21 cellular contexts compared by ENCODE assay signal in genomic region chr13:22325761-22326160, GRCh38.
DNase-seq lines count a peak whose midpoint lies in the region; ATAC-seq, FAIRE-seq and TF ChIP-seq lines count a peak whose summit lies in the region.
"Had no signal": no experiment of that assay in that cellular context is flagged by ENCODE, and none has a peak within 500 bp of the region (broad histone marks: within the 10 kb centered on the region; RNA-seq: fewer than 3 reads in every experiment).

No MANE protein-coding gene starts in this region.

- H3K23me2 ChIP-seq in H9 (ENCODE audit: insufficient read length, low read depth, low read length, poor library complexity, severe bottlenecking) (no peaks in the 10 kb centered on the region), H1 (ENCODE audit: low read depth, low read length) (no peaks in the 10 kb centered on the region)

- H4K91ac ChIP-seq in H9 (ENCODE audit: insufficient read length, low read depth, low read length) (no peak overlapping the region), H1 (replicated peaks; ENCODE audit: insufficient read length, low read length) (no peak overlapping the region)

- TF ChIP-seq CTCF in H9 (conservative IDR thresholded peaks at IDR 0.05) (no peak), H1 (IDR thresholded peaks at IDR 0.05; ENCODE audit: control extremely low read depth in 1 of 3, insufficient read depth in 1 of 3, low read depth in 1 of 3, low read length in 3 of 3) (no peak), lower lobe of right lung (IDR thresholded peaks at IDR 0.05) (no peak)

- H2BK12ac ChIP-seq in H9 (ENCODE audit: insufficient read length, low read depth, low read length) (no peak overlapping the region), H1 (ENCODE audit: low read depth, low read length) (no peak overlapping the region)

- no peak overlapping the region for H3K4me2 ChIP-seq in H9 (ENCODE audit: insufficient read depth, insufficient read length, low read length)
- H3K4me2 ChIP-seq in H1 (ENCODE audit: insufficient read depth in 1 of 2, low read depth in 2 of 2, low read length in 2 of 2) = peak overlapping the region; percentile 22 to 35; a peak in 1 of 4 replicates

- no peak for TF ChIP-seq EP300 in H1 (IDR thresholded peaks at IDR 0.05; ENCODE audit: borderline replicate concordance in 1 of 2, low read depth in 2 of 2, low read length in 2 of 2)

- H3K9me3 ChIP-seq in H9 (ENCODE audit: control insufficient read depth, low read depth, low read length) (no peaks in the 10 kb centered on the region), H1 (ENCODE audit: insufficient read depth in 2 of 2, low read depth in 1 of 2, low read length in 1 of 2) (no peaks in the 10 kb centered on the region), lower lobe of right lung (no peaks in the 10 kb centered on the region)
- H3K9me3 ChIP-seq: Caco-2, Peyer's patch had no signal

- H2BK20ac ChIP-seq in H9 (ENCODE audit: low read depth, low read length, poor library complexity, severe bottlenecking) = no peak overlapping the region
- H2BK20ac ChIP-seq in H1 (ENCODE audit: low read length) = no peak overlapping the region

- no peak overlapping the region for H3K4me3 ChIP-seq in H1 (ENCODE audit: extremely low read depth in 1 of 4, insufficient read depth in 2 of 4, low read depth in 3 of 4, low read length in 4 of 4)
- no peak overlapping the region for H3K4me3 ChIP-seq in lower lobe of right lung
- H3K4me3 ChIP-seq: GM12878, Peyer's patch had no signal

- H3K56ac ChIP-seq in H9 (ENCODE audit: insufficient read length, low read depth, low read length) (no peak overlapping the region), H1 (replicated peaks; ENCODE audit: insufficient read length, low read depth, low read length) (no peak overlapping the region)

- H3K27ac Mint-ChIP-seq in H9 = peak overlapping the region; percentile 60 to 91 (median 72); a peak in 5 of 7 replicates
- H3K27ac Mint-ChIP-seq in activated CD4-positive, alpha-beta T cell treated with anti-CD3 and anti-CD28 coated beads, Interleukin-2, amount 10 ng/mL, durations not matched to agents 24 days and 14 days = no peak overlapping the region
- H3K27ac Mint-ChIP-seq: CD8-positive, alpha-beta T cell had no signal

- H3K4ac ChIP-seq in H9 (ENCODE audit: low read depth, low read length) = no peak overlapping the region
- no peak overlapping the region for H3K4ac ChIP-seq in H1 (replicated peaks; ENCODE audit: insufficient read length, low read depth, low read length)

- H3K36me3 ChIP-seq in H1 (ENCODE audit: control insufficient read depth in 2 of 4, insufficient read depth in 4 of 4, low read length in 3 of 4) (no peaks in the 10 kb centered on the region), lower lobe of right lung (no peaks in the 10 kb centered on the region)
- H3K36me3 ChIP-seq: Peyer's patch had no signal

- H2AFZ ChIP-seq in H9 (ENCODE audit: low read length) = peak overlapping the region; percentile 65
- no peak overlapping the region for H2AFZ ChIP-seq in H1 (ENCODE audit: low read length)

- no peaks in the 10 kb centered on the region for H3K27me3 Mint-ChIP-seq in H9 (ENCODE audit: low read depth)
- H3K27me3 Mint-ChIP-seq in activated CD4-positive, alpha-beta T cell treated with anti-CD3 and anti-CD28 coated beads, Interleukin-2, amount 10 ng/mL, durations not matched to agents 24 days and 14 days = no peaks in the 10 kb centered on the region

- H3T11ph ChIP-seq in H9 (ENCODE audit: low read length) = no peak overlapping the region

- H2BK15ac ChIP-seq in H9 (ENCODE audit: low read depth, low read length) = no peak overlapping the region
- H2BK15ac ChIP-seq in H1 (ENCODE audit: low read length) = no peak overlapping the region

- TF ChIP-seq RAD21 in H1 (IDR thresholded peaks at IDR 0.05 in 1 of 2, conservative IDR thresholded peaks at IDR 0.05 in 1 of 2; ENCODE audit: low read depth in 2 of 2, low read length in 2 of 2) = no peak; a peak in 1 of 4 replicates

- H3K4me3 Mint-ChIP-seq in H9 = no peak overlapping the region
- H3K4me3 Mint-ChIP-seq in activated CD4-positive, alpha-beta T cell treated with anti-CD3 and anti-CD28 coated beads, Interleukin-2, amount 10 ng/mL, durations not matched to agents 24 days and 14 days = no peak overlapping the region
- H3K4me3 Mint-ChIP-seq: CD8-positive, alpha-beta T cell had no signal

- H2BK120ac ChIP-seq in H9 (ENCODE audit: low read depth, low read length, poor library complexity, severe bottlenecking) (no peak overlapping the region), H1 (replicated peaks; ENCODE audit: low read depth, low read length) (no peak overlapping the region)

- TF ChIP-seq POLR2A in H1 (IDR thresholded peaks at IDR 0.05; ENCODE audit: control extremely low read depth in 1 of 2, low read depth in 2 of 2, low read length in 2 of 2) = no peak

- H4K5ac ChIP-seq in H9 (ENCODE audit: insufficient read length, low read depth, low read length) (no peak overlapping the region), H1 (ENCODE audit: insufficient read length, low read depth, low read length) (no peak overlapping the region)

- no peak overlapping the region for H3K14ac ChIP-seq in H9 (ENCODE audit: insufficient read depth, low read length)
- no peak overlapping the region for H3K14ac ChIP-seq in H1 (ENCODE audit: insufficient read length)

- POLR2A ChIA-PET in H1 (lab: Charles Lee; ENCODE audit: partially characterized antibody) = no interaction called here

- no peak overlapping the region for H4K8ac ChIP-seq in H9 (replicated peaks; ENCODE audit: insufficient read length, low read depth, low read length)
- no peak overlapping the region for H4K8ac ChIP-seq in H1 (ENCODE audit: extremely low read depth, insufficient read depth, low read length)

- H3K9me3 Mint-ChIP-seq in H9 = peaks cover 0 to 4% of the 10 kb centered on the region in 2 experiments; a peak in 3 of 5 replicates
- peaks cover 5% of the 10 kb centered on the region for H3K9me3 Mint-ChIP-seq in activated CD4-positive, alpha-beta T cell treated with anti-CD3 and anti-CD28 coated beads, Interleukin-2, amount 10 ng/mL, durations not matched to agents 24 days and 14 days
- H3K9me3 Mint-ChIP-seq: CD8-positive, alpha-beta T cell had no signal

- H2AK5ac ChIP-seq in H9 (ENCODE audit: insufficient read length, low read length) = no peak overlapping the region
- H2AK5ac ChIP-seq in H1 (ENCODE audit: low read depth, low read length) = no peak overlapping the region

- H3K27ac ChIP-seq in H9 (ENCODE audit: insufficient read length, low read depth, low read length) (no peak overlapping the region), H1 (ENCODE audit: low read depth, low read length) (no peak overlapping the region), lower lobe of right lung (no peak overlapping the region)
- H3K27ac ChIP-seq: Peyer's patch had no signal

- peaks cover 10 to 13% of the 10 kb centered on the region in 2 experiments for H3K4me1 Mint-ChIP-seq in H9
- no peaks in the 10 kb centered on the region for H3K4me1 Mint-ChIP-seq in activated CD4-positive, alpha-beta T cell treated with anti-CD3 and anti-CD28 coated beads, Interleukin-2, amount 10 ng/mL, durations not matched to agents 24 days and 14 days

- no peak overlapping the region for H3K9ac ChIP-seq in H9 (ENCODE audit: extremely low read depth, insufficient read length, low read length)
- no peak overlapping the region for H3K9ac ChIP-seq in H1 (replicated peaks in 1 of 4; ENCODE audit: extremely low read depth in 1 of 4, low read depth in 3 of 4, low read length in 3 of 4)

- intact Hi-C loops in activated CD4-positive, alpha-beta T cell treated with anti-CD3 and anti-CD28 coated beads, Interleukin-2, amount 10 ng/mL, durations not matched to agents 24 days and 14 days (cut with micrococcal nuclease) = no loop called here
- intact Hi-C loops in lower lobe of right lung (cut with DNase I) = no loop called here

- peak; percentile 74 for FAIRE-seq in H1 (lab: Jason Lieb, UNC)
- FAIRE-seq: GM12878, HepG2 had no signal

- no peak for ATAC-seq in lower lobe of right lung
- ATAC-seq: CD8-positive, alpha-beta T cell; GM12878; HepG2 had no signal

- H3K4me1 ChIP-seq in H9 (ENCODE audit: insufficient read depth, low read length) = peaks cover 2% of the 10 kb centered on the region; the same call in 1 of the 2 replicates
- 0 out of 7 replicates have a peak, but pooled peaks cover 0 to 1% (median 0%) of the 10 kb centered on the region in 4 experiments for H3K4me1 ChIP-seq in H1 (replicated peaks in 1 of 4; ENCODE audit: control insufficient read depth in 3 of 4, insufficient read depth in 4 of 4, low read length in 3 of 4)
- H3K4me1 ChIP-seq in lower lobe of right lung = no peaks in the 10 kb centered on the region
- H3K4me1 ChIP-seq: Caco-2, Peyer's patch had no signal

- H3K79me2 ChIP-seq in H9 (ENCODE audit: insufficient read depth, low read length) (no peaks in the 10 kb centered on the region), H1 (ENCODE audit: control insufficient read depth in 1 of 2, insufficient read depth in 2 of 2, low read length in 2 of 2) (no peaks in the 10 kb centered on the region)

- DNase-seq in H9 = peak; percentile 59
- DNase-seq in H1 (ENCODE audit: low read depth in 1 of 2, low spot score in 2 of 2) = peak; percentile 9 to 46
- DNase-seq in iPS-NIHi7 (ENCODE audit: extremely low spot score) = peak; percentile 63
- no peak for DNase-seq in activated CD4-positive, alpha-beta T cell treated with anti-CD3 and anti-CD28 coated beads, Interleukin-2, amount 10 ng/mL, durations not matched to agents 24 days and 14 days
- DNase-seq in activated T-cell treated with anti-CD3 and anti-CD28 coated beads for 4 hours = no peak
- DNase-seq in NCI-H82 treated with DMSO at 0.1 percent for 48 hours (lab: John Stamatoyannopoulos, UW; ENCODE audit: unreplicated experiment) = no peak
- DNase-seq in lower lobe of right lung = no peak
- DNase-seq: C1 segment of cervical spinal cord; Caco-2; CD8-positive, alpha-beta T cell; GDM1; Karpas-422; NCI-H1105 treated with DMSO at 0.1 percent for 48 hours; NCI-H146; NCI-H2029; NCI-H446 treated with DMSO at 0.1 percent for 48 hours; OCI-M1; Peyer's patch; SHP77 treated with DMSO at 0.1 percent for 48 hours had no signal

- H3K79me1 ChIP-seq in H9 (ENCODE audit: insufficient read depth, low read depth, low read length, poor library complexity, severe bottlenecking) (no peaks in the 10 kb centered on the region), H1 (ENCODE audit: low read depth, low read length) (no peaks in the 10 kb centered on the region)

- H3K27me3 ChIP-seq in H9 (ENCODE audit: insufficient read depth, low read length) (no peaks in the 10 kb centered on the region), H1 (replicated peaks in 1 of 4; ENCODE audit: control insufficient read depth in 3 of 4, extremely low read depth in 1 of 4, insufficient read depth in 3 of 4, low read length in 3 of 4) (no peaks in the 10 kb centered on the region), lower lobe of right lung (ENCODE audit: low read depth) (no peaks in the 10 kb centered on the region)
- H3K27me3 ChIP-seq: Peyer's patch had no signal

- H3K18ac ChIP-seq in H9 (ENCODE audit: insufficient read length, low read depth, low read length) = no peak overlapping the region
- no peak overlapping the region for H3K18ac ChIP-seq in H1 (ENCODE audit: extremely low read depth, low read length)

- CTCF ChIA-PET in H1 (lab: Charles Lee; ENCODE audit: partially characterized antibody) = interaction anchor here (0.7 to 0.8 kb wide), 2 partner anchors 414 to 569 kb away, joined by 3 read pairs; no protein-coding TSS in a partner anchor

- no CpG with 5 or more reads among the region's 3 CpGs for WGBS in H9 (ENCODE audit: extremely low coverage, insufficient read length, low lambda C conversion rate)
- WGBS in H1 (ENCODE audit: extremely low coverage in 1 of 2, insufficient coverage in 1 of 2, insufficient read length in 1 of 2, insufficient replicate concordance in 2 of 2, low coverage in 1 of 2, low lambda C conversion rate in 2 of 2, missing lambda C conversion rate in 1 of 2), 2 experiments = 52% methylated on average over 3 of the region's 3 CpGs; no CpG with 5 or more reads in 1 of the 2 experiments

- H3K36me3 Mint-ChIP-seq in H9 (ENCODE audit: insufficient read depth in 1 of 3, low read depth in 3 of 3) = no peaks in the 10 kb centered on the region; a peak in 1 of 7 replicates
- no peaks in the 10 kb centered on the region for H3K36me3 Mint-ChIP-seq in activated CD4-positive, alpha-beta T cell treated with anti-CD3 and anti-CD28 coated beads, Interleukin-2, amount 10 ng/mL, durations not matched to agents 24 days and 14 days (ENCODE audit: low read depth)
- H3K36me3 Mint-ChIP-seq: CD8-positive, alpha-beta T cell had no signal

- H3K23ac ChIP-seq in H9 (ENCODE audit: insufficient read length, low read depth, low read length) = no peak overlapping the region
- no peak overlapping the region for H3K23ac ChIP-seq in H1 (ENCODE audit: insufficient read length)

- no peak overlapping the region for H2BK5ac ChIP-seq in H9 (ENCODE audit: insufficient read length, low read length)
- no peak overlapping the region for H2BK5ac ChIP-seq in H1 (ENCODE audit: low read depth, low read length)

- no peaks in the 10 kb centered on the region for H4K20me1 ChIP-seq in H9 (ENCODE audit: control insufficient read depth, insufficient read depth, insufficient read length)
- no peaks in the 10 kb centered on the region for H4K20me1 ChIP-seq in H1 (replicated peaks in 1 of 2; ENCODE audit: control insufficient read depth in 1 of 2, insufficient read depth in 2 of 2, low read length in 2 of 2)

Comparison
In these comparisons a context has a peak if more than half of its experiments do, and no peak if none do; other contexts are left out.
1. DNase-seq: peak in H9 (single experiment), H1 (2 of 2) and iPS-NIHi7 (single experiment); none in activated CD4-positive, alpha-beta T cell treated with anti-CD3 and anti-CD28 coated beads, Interleukin-2, amount 10 ng/mL, durations not matched to agents 24 days and 14 days (single experiment), activated T-cell treated with anti-CD3 and anti-CD28 coated beads for 4 hours (single experiment), NCI-H82 treated with DMSO at 0.1 percent for 48 hours (single experiment) and lower lobe of right lung (single experiment).